In genomic region chr15:60326824-60327654, GRCh38 we compare ENCODE assay signal across 8 cellular contexts.
DNase-seq lines count a peak whose midpoint lies in the region; ATAC-seq and TF ChIP-seq lines count a peak whose summit lies in the region.

No MANE protein-coding gene starts in this region.

- in situ Hi-C loops in GM13977 (cut with MboI; ENCODE audit: low pct_unique_long_range_greater_than_20kb, low sequenced_read_pairs, unreplicated experiment) = no loop called here

- peaks cover 21% of the 10 kb centered on the region for H3K27me3 Mint-ChIP-seq in activated T-helper 17 cell treated with anti-CD3 and anti-CD28 coated beads, Interleukin-2, amount 50 U/mL, for 72 hours
- H3K27me3 Mint-ChIP-seq in stimulated activated naive CD8-positive, alpha-beta T cell treated with anti-CD3 and anti-CD28 coated beads, Interleukin-15, amount 100 ng/mL, for 72 hours = peaks cover 70% of the 10 kb centered on the region

- DNase-seq in CD1c-positive myeloid dendritic cell (ENCODE audit: extremely low spot score) (peak; percentile 69), GM13977 (ENCODE audit: low spot score) (peak; percentile 38), NCI-H460 (ENCODE audit: extremely low read depth, low read depth) (peak; percentile 65), iPS-NIHi7 (ENCODE audit: extremely low spot score) (peak; percentile 42)
- peak; percentile 29 to 34 for DNase-seq in stimulated activated naive CD8-positive, alpha-beta T cell treated with anti-CD3 and anti-CD28 coated beads, Interleukin-15, amount 100 ng/mL, for 72 hours

- TF ChIP-seq CTCF in GM13977 (IDR thresholded peaks at IDR 0.05; ENCODE audit: extremely low read depth, insufficient read depth, missing control alignments) = peak; percentile 68

- no peak overlapping the region for H3K27ac Mint-ChIP-seq in activated T-helper 17 cell treated with anti-CD3 and anti-CD28 coated beads, Interleukin-2, amount 50 U/mL, for 72 hours
- no peak overlapping the region for H3K27ac Mint-ChIP-seq in stimulated activated naive CD8-positive, alpha-beta T cell treated with anti-CD3 and anti-CD28 coated beads, Interleukin-15, amount 100 ng/mL, for 72 hours

- H3K4me1 Mint-ChIP-seq in activated T-helper 17 cell treated with anti-CD3 and anti-CD28 coated beads, Interleukin-2, amount 50 U/mL, for 72 hours = no peaks in the 10 kb centered on the region
- H3K4me1 Mint-ChIP-seq in stimulated activated naive CD8-positive, alpha-beta T cell treated with anti-CD3 and anti-CD28 coated beads, Interleukin-15, amount 100 ng/mL, for 72 hours = peaks cover 5% of the 10 kb centered on the region

- no peaks in the 10 kb centered on the region for H3K9me3 Mint-ChIP-seq in activated T-helper 17 cell treated with anti-CD3 and anti-CD28 coated beads, Interleukin-2, amount 50 U/mL, for 72 hours
- H3K9me3 Mint-ChIP-seq in stimulated activated naive CD8-positive, alpha-beta T cell treated with anti-CD3 and anti-CD28 coated beads, Interleukin-15, amount 100 ng/mL, for 72 hours = no peaks in the 10 kb centered on the region

- H3K36me3 Mint-ChIP-seq in activated T-helper 17 cell treated with anti-CD3 and anti-CD28 coated beads, Interleukin-2, amount 50 U/mL, for 72 hours (ENCODE audit: low read depth) = no peaks in the 10 kb centered on the region

- no peak overlapping the region for H3K4me3 Mint-ChIP-seq in activated T-helper 17 cell treated with anti-CD3 and anti-CD28 coated beads, Interleukin-2, amount 50 U/mL, for 72 hours
- H3K4me3 Mint-ChIP-seq in stimulated activated naive CD8-positive, alpha-beta T cell treated with anti-CD3 and anti-CD28 coated beads, Interleukin-15, amount 100 ng/mL, for 72 hours = no peak overlapping the region

- ATAC-seq in activated T-helper 17 cell treated with anti-CD3 and anti-CD28 coated beads, Interleukin-2, amount 50 U/mL, for 72 hours (replicated peaks) = peak; percentile 24
- ATAC-seq in stimulated activated naive CD8-positive, alpha-beta T cell treated with anti-CD3 and anti-CD28 coated beads, Interleukin-15, amount 100 ng/mL, for 72 hours = no peak
- ATAC-seq in GM19351 (IDR thresholded peaks at IDR 0.05; ENCODE audit: unreplicated experiment) = no peak
- ATAC-seq in HG03135 (IDR thresholded peaks at IDR 0.05; ENCODE audit: unreplicated experiment) = no peak
